In the genomic region with DNA sequence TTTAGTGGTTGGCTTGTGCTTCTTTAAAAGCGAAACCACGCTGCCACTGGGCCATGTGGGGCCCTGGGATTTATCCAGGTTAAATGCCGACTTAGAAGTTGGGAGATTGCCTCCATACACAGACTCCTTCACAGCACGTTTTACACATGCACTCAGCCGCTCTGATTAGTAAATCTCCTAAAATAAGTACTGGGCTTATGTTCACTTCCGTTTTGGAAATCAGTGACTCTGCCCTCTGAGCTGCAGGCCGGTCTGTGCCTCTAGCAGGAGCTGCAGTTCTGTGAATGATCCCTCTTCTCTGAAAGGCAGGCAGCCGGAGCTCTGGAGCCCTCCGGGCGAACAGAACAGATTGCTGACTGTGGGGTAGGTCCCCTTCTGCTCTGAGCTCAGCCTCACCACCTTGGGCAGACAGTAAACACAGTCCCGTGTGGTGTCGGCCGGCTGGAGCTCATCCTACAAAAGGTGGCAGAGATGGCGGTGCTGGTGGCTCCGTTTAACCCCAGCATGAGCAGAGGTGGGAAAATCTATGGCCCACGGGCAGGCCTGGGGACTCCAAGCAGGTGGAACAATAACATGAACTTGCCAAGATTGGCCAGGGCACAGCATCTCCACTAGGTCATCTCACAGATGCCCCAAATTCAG, we compare ENCODE assay signal across 10 cellular contexts. TPM values are rescaled to one million over a fixed set of nuclear protein-coding genes. Genes with fewer than 3 reads are reported as not detected.
DNase-seq lines count a peak whose midpoint lies in the region; ATAC-seq and TF ChIP-seq lines count a peak whose summit lies in the region.
"Had no signal": no experiment of that assay in that cellular context is flagged by ENCODE, and none has a peak within 500 bp of the region (broad histone marks: within the 10 kb centered on the region; RNA-seq: fewer than 3 reads in every experiment).

No MANE protein-coding gene starts in this region.

- no peaks in the 10 kb centered on the region for H3F3A ChIP-seq in OCI-LY1 (ENCODE audit: insufficient read depth, low read length)

- peak overlapping the region; percentile 31 for H3K4me3 ChIP-seq in OCI-LY1 (ENCODE audit: low read depth, low read length, poor library complexity, severe bottlenecking)
- no peak overlapping the region for H3K4me3 ChIP-seq in fibroblast of villous mesenchyme (ENCODE audit: low read depth, low read length)

- peak overlapping the region; percentile 30; the same call in 1 of the 2 replicates for H3K9ac ChIP-seq in OCI-LY1 (ENCODE audit: low read length)

- no peaks in the 10 kb centered on the region for H3K9me2 ChIP-seq in OCI-LY1 (ENCODE audit: low read depth, low read length)

- H3K27me3 Mint-ChIP-seq in osteocyte (ENCODE audit: unreplicated experiment), result no peaks in the 10 kb centered on the region

- peak; percentile 12; the same call in 1 of the 2 replicates for TF ChIP-seq CTCF in OCI-LY1 (IDR thresholded peaks at IDR 0.05; ENCODE audit: low read length)
- peak; percentile 38 for TF ChIP-seq CTCF in fibroblast of villous mesenchyme (IDR thresholded peaks at IDR 0.05; ENCODE audit: insufficient read depth, low read depth, low read length)
- peak; percentile 46 for TF ChIP-seq CTCF in osteocyte (IDR thresholded peaks at IDR 0.05)

- H3K27me3 ChIP-seq in OCI-LY1 (ENCODE audit: insufficient read depth, low read length), result no peaks in the 10 kb centered on the region

- peaks cover 41% of the 10 kb centered on the region for H3K4me1 Mint-ChIP-seq in osteocyte (ENCODE audit: unreplicated experiment)

- H3K4me3 Mint-ChIP-seq in osteocyte (ENCODE audit: unreplicated experiment), result no peak overlapping the region

- H3K9me3 ChIP-seq in OCI-LY1 (ENCODE audit: low read length), result no peaks in the 10 kb centered on the region

- H3K4me1 ChIP-seq in OCI-LY1 (ENCODE audit: insufficient read depth, low read length, severe bottlenecking), result peaks cover 22% of the 10 kb centered on the region

- ATAC-seq in GM21381 (IDR thresholded peaks at IDR 0.05; ENCODE audit: unreplicated experiment), result no peak

- no peaks in the 10 kb centered on the region for H3K36me3 ChIP-seq in OCI-LY1 (ENCODE audit: insufficient read depth, low read length)

- H4K20me1 ChIP-seq in OCI-LY1 (ENCODE audit: insufficient read depth, low read length), result no peaks in the 10 kb centered on the region

- no peaks in the 10 kb centered on the region for H3K9me3 Mint-ChIP-seq in osteocyte (ENCODE audit: unreplicated experiment)

- H3K27ac Mint-ChIP-seq in osteocyte (ENCODE audit: unreplicated experiment), result peak overlapping the region; percentile 69

- H3K79me2 ChIP-seq in OCI-LY1 (ENCODE audit: insufficient read depth, low read length), result no peaks in the 10 kb centered on the region

- H3K4me2 ChIP-seq in OCI-LY1 (ENCODE audit: low read length), result peak overlapping the region; percentile 33; the same call in 1 of the 2 replicates

- 0 out of 2 replicates have a peak overlapping the region, but pooled peaks have one; percentile 21 for H2AFZ ChIP-seq in OCI-LY1 (ENCODE audit: low read length)

- H3K27ac ChIP-seq in OCI-LY1 (ENCODE audit: low read depth, low read length, poor library complexity, severe bottlenecking), result no peak overlapping the region

- DNase-seq in Ammon's horn (ENCODE audit: low spot score), result peak; percentile 55
- peak; percentile 89 for DNase-seq in fibroblast of villous mesenchyme (ENCODE audit: low read depth)
- no peak for DNase-seq in osteocyte (ENCODE audit: extremely low spot score, unreplicated experiment)
- no peak for DNase-seq in inferior parietal cortex (ENCODE audit: extremely low spot score)
- DNase-seq in NK-92 (lab: John Stamatoyannopoulos, UW; ENCODE audit: unreplicated experiment), result no peak
- no peak for DNase-seq in GDM1 (lab: John Stamatoyannopoulos, UW)
- DNase-seq: DMS79 treated with DMSO at 0.1 percent for 48 hours, NCI-H146 had no signal

- H3K36me3 Mint-ChIP-seq in osteocyte (ENCODE audit: unreplicated experiment), result no peaks in the 10 kb centered on the region

RNA-seq across cellular contexts. Expression of gene RAB17, which starts 9.8 kb away (rescaled TPM):
- total RNA-seq in fibroblast of villous mesenchyme (0.43 and 0.64 TPM in 2 replicates), osteocyte (3.9 and 5.2 TPM in 2 replicates)

RNA-seq across cellular contexts. Expression of gene LRRFIP1, which starts 27.1 kb away (rescaled TPM):
- 63.5 and 64.3 TPM in 2 replicates for total RNA-seq in fibroblast of villous mesenchyme
- total RNA-seq in osteocyte, result 78.9 and 79.9 TPM in 2 replicates

RNA-seq across cellular contexts. Expression of gene PRLH, which starts 34.0 kb away (rescaled TPM):
- total RNA-seq in fibroblast of villous mesenchyme, result not detected in 2 replicates
- not detected in 2 replicates for total RNA-seq in osteocyte

Comparison
In these comparisons a context has a peak if more than half of its experiments do, and no peak if none do; other contexts are left out.
1. DNase-seq: peak in Ammon's horn (single experiment) and fibroblast of villous mesenchyme (single experiment); none in osteocyte (single experiment), inferior parietal cortex (single experiment), NK-92 (single experiment) and GDM1 (single experiment).
2. Peak in every context shown above with its lines, with median percentiles within 50 percentile points of each other: CTCF ChIP-seq.